ENCODE assay signal across 9 cellular contexts in genomic region chr3:151290673-151291072, GRCh38. TPM values are rescaled to one million over a fixed set of nuclear protein-coding genes. Genes with fewer than 3 reads are reported as not detected.
DNase-seq lines count a peak whose midpoint lies in the region; ATAC-seq and TF ChIP-seq lines count a peak whose summit lies in the region.
"Had no signal": no experiment of that assay in that cellular context is flagged by ENCODE, and none has a peak within 500 bp of the region (broad histone marks: within the 10 kb centered on the region; RNA-seq: fewer than 3 reads in every experiment).

No MANE protein-coding gene starts in this region.

- no peaks in the 10 kb centered on the region for H3K9me3 Mint-ChIP-seq in activated naive CD8-positive, alpha-beta T cell treated with anti-CD3 and anti-CD28 coated beads for 36 hours

- no peak overlapping the region for H3K27ac Mint-ChIP-seq in activated naive CD8-positive, alpha-beta T cell treated with anti-CD3 and anti-CD28 coated beads for 36 hours

- no peaks in the 10 kb centered on the region for H3K9me2 ChIP-seq in HCT116 (ENCODE audit: insufficient read depth)

- H3K36me3 ChIP-seq in HCT116 (ENCODE audit: control insufficient read depth in 1 of 2, insufficient read depth in 2 of 2, low read length in 2 of 2) (no peaks in the 10 kb centered on the region), SK-N-MC (ENCODE audit: insufficient read depth, low read length) (no peaks in the 10 kb centered on the region)

- H2AFZ ChIP-seq in HCT116 (ENCODE audit: low read depth, low read length, poor library complexity, severe bottlenecking): no peak overlapping the region

- no peak overlapping the region for H3K4me2 ChIP-seq in HCT116 (ENCODE audit: low read length)

- H3K4me1 Mint-ChIP-seq in activated naive CD8-positive, alpha-beta T cell treated with anti-CD3 and anti-CD28 coated beads for 36 hours: peaks cover 5% of the 10 kb centered on the region

- POLR2A ChIA-PET in HCT116 (lab: Charles Lee): no interaction called here

- H3K9me3 ChIP-seq in HCT116 (ENCODE audit: control insufficient read depth in 1 of 2, insufficient read depth in 1 of 2, low read depth in 1 of 2, low read length in 2 of 2) (no peaks in the 10 kb centered on the region), SK-N-MC (ENCODE audit: low read depth, low read length) (no peaks in the 10 kb centered on the region)

- H3K79me2 ChIP-seq in HCT116 (ENCODE audit: insufficient read depth, low read length): no peaks in the 10 kb centered on the region

- DNase-seq in AG08396 (ENCODE audit: low spot score) (peak; percentile 9), HCT116 (ENCODE audit: low read depth, low spot score) (peak; percentile 29), SK-N-MC (ENCODE audit: low read depth, low spot score) (peak; percentile 70), iris pigment epithelial cell (ENCODE audit: low read depth) (peak; percentile 62)
- no peak for DNase-seq in activated naive CD4-positive, alpha-beta T cell treated with Interleukin-2 at 50 U/mL for 16 hours
- DNase-seq in activated naive CD8-positive, alpha-beta T cell treated with anti-CD3 and anti-CD28 coated beads for 36 hours: no peak
- DNase-seq: stimulated activated CD4-positive, alpha-beta T cell treated with anti-CD3 and anti-CD28 coated beads, Interleukin-4, amount 100 ng/mL, for 4 hours had no signal

- no peaks in the 10 kb centered on the region for H3K36me3 Mint-ChIP-seq in activated naive CD8-positive, alpha-beta T cell treated with anti-CD3 and anti-CD28 coated beads for 36 hours

- ATAC-seq in HCT116: no peak
- ATAC-seq in HG03280 (IDR thresholded peaks at IDR 0.05; ENCODE audit: unreplicated experiment): no peak
- no peak for ATAC-seq in GM19467 (IDR thresholded peaks at IDR 0.05; ENCODE audit: unreplicated experiment)

- H3K27me3 Mint-ChIP-seq in activated naive CD8-positive, alpha-beta T cell treated with anti-CD3 and anti-CD28 coated beads for 36 hours: peaks cover 9% of the 10 kb centered on the region

- H3K27me3 ChIP-seq in HCT116 (ENCODE audit: insufficient read depth, low read length): no peaks in the 10 kb centered on the region

- CTCF ChIA-PET in HCT116 (lab: Charles Lee): interaction anchor here (0.9 kb wide), 1 partner anchor 8 kb away, joined by 3 read pairs; no protein-coding TSS in a partner anchor

- intact Hi-C loops in HCT116 (cut with micrococcal nuclease): loop anchor here (1.0 to 5.0 kb wide), 5 partner anchors 38 to 628 kb away; no protein-coding TSS in a partner anchor

- H3K9ac ChIP-seq in HCT116 (ENCODE audit: low read length) (no peak overlapping the region), SK-N-MC (ENCODE audit: insufficient read length) (no peak overlapping the region)

- H3K4me3 Mint-ChIP-seq in activated naive CD8-positive, alpha-beta T cell treated with anti-CD3 and anti-CD28 coated beads for 36 hours: no peak overlapping the region

- TF ChIP-seq CTCF in HCT116 (IDR thresholded peaks at IDR 0.05 in 2 of 3, conservative IDR thresholded peaks at IDR 0.05 in 1 of 3; ENCODE audit: borderline replicate concordance in 1 of 3, insufficient read depth in 1 of 3, low read depth in 2 of 3, low read length in 2 of 3): peak; percentile 28 to 76 (median 68); a peak in 5 of 6 replicates

- BruUV-seq in HCT116 (replicated peaks; lab: Mats Ljungman, UMichigan): no TSS peak

- RAD21 ChIA-PET in HCT116 (lab: Charles Lee; ENCODE audit: low non-redundant PET in 1 of 2, low total read pairs in 2 of 2, uncharacterized antibody in 2 of 2, unreplicated experiment in 2 of 2): interaction anchor here in 1 of 2 experiments (1.0 kb wide), 1 partner anchor 548 kb away, joined by 3 read pairs; no protein-coding TSS in a partner anchor

- no peaks in the 10 kb centered on the region for H3K4me1 ChIP-seq in HCT116 (ENCODE audit: control insufficient read depth in 1 of 2, insufficient read depth in 2 of 2, low read length in 2 of 2)

- no peak for TF ChIP-seq POLR2A in HCT116 (IDR thresholded peaks at IDR 0.05; ENCODE audit: borderline replicate concordance, extremely low read depth, insufficient read depth, insufficient read length)

- no peaks in the 10 kb centered on the region for H4K20me1 ChIP-seq in HCT116 (ENCODE audit: insufficient read depth)

- H3K27ac ChIP-seq in HCT116 (ENCODE audit: low read depth, low read length) (no peak overlapping the region), SK-N-MC (no peak overlapping the region)

- peak; percentile 90 for TF ChIP-seq RAD21 in HCT116 (IDR thresholded peaks at IDR 0.05; ENCODE audit: low read depth)

- no peak overlapping the region for H3K4me3 ChIP-seq in HCT116 (replicated peaks in 1 of 2; ENCODE audit: low read depth in 1 of 2, low read length in 2 of 2)
- H3K4me3 ChIP-seq in SK-N-MC: peak overlapping the region; percentile 24; the same call in 1 of the 2 replicates

TF ChIP-seq in HCT116, 20 proteins besides CTCF, POLR2A, EP300 and RAD21:
- TF ChIP-seq ZBTB33 (IDR thresholded peaks at IDR 0.05; ENCODE audit: extremely low read depth, insufficient replicate concordance, low read length): no peak
- no peak for TF ChIP-seq YY1 (IDR thresholded peaks at IDR 0.05; ENCODE audit: extremely low read depth, insufficient replicate concordance, low read depth, low read length)
- TF ChIP-seq POLR2AphosphoS5 (IDR thresholded peaks at IDR 0.05; ENCODE audit: low read depth, low read length): no peak
- no peak for TF ChIP-seq CBX3 (IDR thresholded peaks at IDR 0.05; ENCODE audit: low read depth)
- no peak for TF ChIP-seq MAX (IDR thresholded peaks at IDR 0.05)
- no peak for TF ChIP-seq EGR1 (IDR thresholded peaks at IDR 0.05; ENCODE audit: low read depth)
- no peak for TF ChIP-seq CEBPB (IDR thresholded peaks at IDR 0.05; ENCODE audit: low read depth)
- TF ChIP-seq SIN3A (IDR thresholded peaks at IDR 0.05; ENCODE audit: low read depth): no peak
- no peak for TF ChIP-seq ZFX (IDR thresholded peaks at IDR 0.05)
- TF ChIP-seq FOSL1 (IDR thresholded peaks at IDR 0.05; ENCODE audit: low read depth): no peak
- TF ChIP-seq SP1 (IDR thresholded peaks at IDR 0.05; ENCODE audit: low read depth): no peak
- no peak for TF ChIP-seq ZNF274 (IDR thresholded peaks at IDR 0.05; ENCODE audit: low read depth, low read length)
- no peak for TF ChIP-seq REST (IDR thresholded peaks at IDR 0.05; ENCODE audit: low read depth)
- no peak for TF ChIP-seq TCF7L2 (IDR thresholded peaks at IDR 0.05; ENCODE audit: borderline replicate concordance, extremely low read depth, insufficient read depth, insufficient read length)
- no peak for TF ChIP-seq ATF3 (IDR thresholded peaks at IDR 0.05)

RNA-seq across cellular contexts. Expression of gene P2RY14, which starts 12.3 kb away (rescaled TPM):
- not detected for total RNA-seq in HCT116 (2021; ENCODE audit: unreplicated experiment)
- polyA plus RNA-seq in HCT116 (2012): not detected in 2 replicates
- 1 to 10 TPM; 1.5 to 2.5 TPM for total RNA-seq in activated naive CD8-positive, alpha-beta T cell treated with anti-CD3 and anti-CD28 coated beads for 36 hours

RNA-seq across cellular contexts. Expression of gene GPR87, which starts 25.9 kb away (rescaled TPM):
- 3.8 TPM for total RNA-seq in HCT116 (2021; ENCODE audit: unreplicated experiment)
- polyA plus RNA-seq in HCT116 (2012): 6.0 and 6.6 TPM in 2 replicates
- total RNA-seq in activated naive CD8-positive, alpha-beta T cell treated with anti-CD3 and anti-CD28 coated beads for 36 hours: not detected

RNA-seq across cellular contexts. Expression of gene P2RY13, which starts 38.7 kb away (rescaled TPM):
- total RNA-seq in HCT116 (2021; ENCODE audit: unreplicated experiment): not detected
- polyA plus RNA-seq in HCT116 (2012): not detected in 2 replicates
- not detected for total RNA-seq in activated naive CD8-positive, alpha-beta T cell treated with anti-CD3 and anti-CD28 coated beads for 36 hours

Comparison
In these comparisons a context has a peak if more than half of its experiments do, and no peak if none do; other contexts are left out.
1. DNase-seq: peak in AG08396 (single experiment), HCT116 (single experiment), SK-N-MC (single experiment) and iris pigment epithelial cell (single experiment); none in activated naive CD4-positive, alpha-beta T cell treated with Interleukin-2 at 50 U/mL for 16 hours (single experiment) and activated naive CD8-positive, alpha-beta T cell treated with anti-CD3 and anti-CD28 coated beads for 36 hours (single experiment).